In the genomic region with DNA sequence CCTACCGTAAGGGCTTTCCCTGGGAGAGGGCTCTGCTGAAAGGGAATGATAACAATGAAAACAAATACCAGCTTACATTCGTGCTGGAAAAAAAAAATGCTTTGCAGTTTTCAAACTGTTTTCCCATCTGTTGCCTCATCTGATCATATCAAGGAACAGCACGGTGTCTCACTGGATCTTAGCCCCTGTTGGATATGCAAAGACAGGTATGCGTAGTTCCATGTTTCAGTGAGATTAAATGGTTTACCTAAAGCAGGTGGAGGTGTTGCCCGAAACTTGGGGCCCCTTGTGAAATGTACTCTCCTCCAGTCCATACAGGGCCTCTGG, we compare ENCODE assay signal across 9 cellular contexts.
DNase-seq lines count a peak whose midpoint lies in the region; ATAC-seq, FAIRE-seq and TF ChIP-seq lines count a peak whose summit lies in the region.
"Had no signal": no experiment of that assay in that cellular context is flagged by ENCODE, and none has a peak within 500 bp of the region (broad histone marks: within the 10 kb centered on the region; RNA-seq: fewer than 3 reads in every experiment).

No MANE protein-coding gene starts in this region.

- H3K9me3 ChIP-seq in HUES6 (ENCODE audit: control insufficient read depth, insufficient read depth, low read depth, low read length) = no peaks in the 10 kb centered on the region

- peak overlapping the region in 2 of 6 donors; percentile 26 to 85 for H3K27ac Mint-ChIP-seq in naive B cell

- no peak for FAIRE-seq in bronchial epithelial cell (lab: Jason Lieb, UNC)

- H3K27ac ChIP-seq in HUES6 (ENCODE audit: low read depth, low read length) = no peak overlapping the region
- H3K27ac ChIP-seq: HL-60 had no signal

- ATAC-seq in naive B cell (ENCODE audit: low read depth in 2 of 2) = no peak

- POLR2A ChIA-PET in AG04449 (lab: Yijun Ruan, JAX) = interaction anchor here (0.6 kb wide), 1 partner anchor 1089 kb away, joined by 3 read pairs; no protein-coding TSS in a partner anchor

- H3K4me3 ChIP-seq in AG04449 (ENCODE audit: low read depth, low read length) = peak overlapping the region; percentile 88
- peak overlapping the region; percentile 67 for H3K4me3 ChIP-seq in HUES6 (ENCODE audit: low read depth, low read length)
- peak overlapping the region; percentile 93 for H3K4me3 ChIP-seq in bronchial epithelial cell (ENCODE audit: low read depth, low read length)

- peaks cover 23 to 35% (median 23%) of the 10 kb centered on the region in 3 donors for H3K4me1 Mint-ChIP-seq in naive B cell

- H3K4me1 ChIP-seq in HUES6 (ENCODE audit: control insufficient read depth, insufficient read depth, low read length) = peaks cover 27% of the 10 kb centered on the region

- peaks cover 0 to 8% of the 10 kb centered on the region in 2 donors for H3K36me3 Mint-ChIP-seq in naive B cell

- no peak for DNase-seq in AG04449 (ENCODE audit: low read depth, low spot score)
- no peak for DNase-seq in bronchial epithelial cell (ENCODE audit: low read depth)
- DNase-seq in naive B cell = no peak
- DNase-seq in ureter (ENCODE audit: low spot score) = no peak
- no peak for DNase-seq in SHP77 (lab: John Stamatoyannopoulos, UW)
- DNase-seq in NCI-H2196 treated with DMSO at 0.1 percent for 48 hours (lab: John Stamatoyannopoulos, UW; ENCODE audit: unreplicated experiment) = no peak
- no peak for DNase-seq in NCI-H345 (lab: John Stamatoyannopoulos, UW)

- peaks cover 4 to 17% (median 8%) of the 10 kb centered on the region in 3 donors for H3K27me3 Mint-ChIP-seq in naive B cell

- H3K27me3 ChIP-seq in HUES6 (ENCODE audit: control insufficient read depth, insufficient read depth, low read length) (peaks cover 42% of the 10 kb centered on the region), bronchial epithelial cell (ENCODE audit: control insufficient read depth, insufficient read depth, low read length) (peaks cover 2% of the 10 kb centered on the region)

- TF ChIP-seq CTCF in AG04449 (IDR thresholded peaks at IDR 0.05; ENCODE audit: insufficient read depth, low read length, missing control alignments) (no peak), bronchial epithelial cell (IDR thresholded peaks at IDR 0.05; ENCODE audit: insufficient read depth, low read length, severe bottlenecking) (no peak)

- H3K4me3 Mint-ChIP-seq in naive B cell = peak overlapping the region; percentile 88 to 95 (median 94)

- CTCF ChIA-PET in AG04449 (lab: Yijun Ruan, JAX) = no interaction called here

- H3K9me3 Mint-ChIP-seq in naive B cell = peaks cover 0 to 9% (median 0%) of the 10 kb centered on the region in 7 donors

- no peaks in the 10 kb centered on the region for H3K36me3 ChIP-seq in HUES6 (ENCODE audit: control insufficient read depth, insufficient read depth, low read length)
- H3K36me3 ChIP-seq in bronchial epithelial cell (ENCODE audit: control insufficient read depth, insufficient read depth, low read length) = no peaks in the 10 kb centered on the region

- H3K9ac ChIP-seq in HUES6 (ENCODE audit: low read length) = no peak overlapping the region
